Comparison of ENCODE assay signal across 19 cellular contexts in genomic region chr5:1041225-1042186, GRCh38. TPM values are rescaled to one million over a fixed set of nuclear protein-coding genes. Genes with fewer than 3 reads are reported as not detected.
DNase-seq lines count a peak whose midpoint lies in the region; ATAC-seq, FAIRE-seq and TF ChIP-seq lines count a peak whose summit lies in the region.
"Had no signal": no experiment of that assay in that cellular context is flagged by ENCODE, and none has a peak within 500 bp of the region (broad histone marks: within the 10 kb centered on the region; RNA-seq: fewer than 3 reads in every experiment).

No MANE protein-coding gene starts in this region.

- H2BK120ac ChIP-seq in trophoblast cell (ENCODE audit: insufficient read depth, low read length, poor library complexity) = no peak overlapping the region

- CTCF ChIA-PET in HEK293 (lab: Yijun Ruan, JAX) = no interaction called here

- no peak overlapping the region for H3K18ac ChIP-seq in trophoblast cell (ENCODE audit: low read length)

- H3K4me3 ChIP-seq in HEK293 (ENCODE audit: low read depth, low read length) = no peak overlapping the region
- no peak overlapping the region for H3K4me3 ChIP-seq in bronchial epithelial cell (ENCODE audit: low read depth, low read length)
- no peak overlapping the region for H3K4me3 ChIP-seq in trophoblast cell (ENCODE audit: low read depth, low read length)
- no peak overlapping the region for H3K4me3 ChIP-seq in gastroesophageal sphincter
- no peak overlapping the region for H3K4me3 ChIP-seq in body of pancreas
- H3K4me3 ChIP-seq: HAP-1, Peyer's patch, psoas muscle, vagina had no signal

- peaks cover 14% of the 10 kb centered on the region for H3K4me1 Mint-ChIP-seq in activated CD4-positive, alpha-beta T cell treated with anti-CD3 and anti-CD28 coated beads, Interleukin-2, amount 10 ng/mL, durations not matched to agents 24 days and 14 days

- no peak overlapping the region for H3K4me2 ChIP-seq in trophoblast cell (ENCODE audit: low read length)

- H3K9me3 ChIP-seq in HEK293 (ENCODE audit: control insufficient read depth, insufficient read depth, low read depth, low read length) = no peaks in the 10 kb centered on the region
- H3K9me3 ChIP-seq in trophoblast cell (ENCODE audit: insufficient read depth, low read depth, low read length) = peaks cover 52% of the 10 kb centered on the region
- no peaks in the 10 kb centered on the region for H3K9me3 ChIP-seq in gastroesophageal sphincter
- H3K9me3 ChIP-seq in body of pancreas = no peaks in the 10 kb centered on the region
- H3K9me3 ChIP-seq: HAP-1, Peyer's patch, psoas muscle, vagina had no signal

- H3K27me3 Mint-ChIP-seq in activated CD4-positive, alpha-beta T cell treated with anti-CD3 and anti-CD28 coated beads, Interleukin-2, amount 10 ng/mL, durations not matched to agents 24 days and 14 days = no peaks in the 10 kb centered on the region

- TF ChIP-seq POLR2A in gastroesophageal sphincter (IDR thresholded peaks at IDR 0.05) = no peak
- TF ChIP-seq POLR2A in body of pancreas (IDR thresholded peaks at IDR 0.05) = no peak

- no peaks in the 10 kb centered on the region for H3K4me1 ChIP-seq in HEK293 (ENCODE audit: control insufficient read depth, insufficient read depth, low read length)
- no peaks in the 10 kb centered on the region for H3K4me1 ChIP-seq in trophoblast cell (ENCODE audit: control insufficient read depth in 1 of 2, insufficient read depth in 2 of 2, low read length in 2 of 2)
- H3K4me1 ChIP-seq in gastroesophageal sphincter = no peaks in the 10 kb centered on the region
- H3K4me1 ChIP-seq in body of pancreas = no peaks in the 10 kb centered on the region
- H3K4me1 ChIP-seq: HAP-1, Peyer's patch, psoas muscle, vagina had no signal

- intact Hi-C loops in activated CD4-positive, alpha-beta T cell treated with anti-CD3 and anti-CD28 coated beads, Interleukin-2, amount 10 ng/mL, durations not matched to agents 24 days and 14 days (cut with micrococcal nuclease) = no loop called here
- intact Hi-C loops in body of pancreas (cut with DNase I) = no loop called here

- H3K27ac Mint-ChIP-seq in activated CD4-positive, alpha-beta T cell treated with anti-CD3 and anti-CD28 coated beads, Interleukin-2, amount 10 ng/mL, durations not matched to agents 24 days and 14 days = peak overlapping the region; percentile 7

- H2AK5ac ChIP-seq in trophoblast cell (ENCODE audit: low read length) = no peak overlapping the region

- H3K27ac ChIP-seq in HEK293 (ENCODE audit: extremely low read depth, low read depth, low read length) = no peak overlapping the region
- no peak overlapping the region for H3K27ac ChIP-seq in trophoblast cell (ENCODE audit: low read depth, low read length)
- H3K27ac ChIP-seq in gastroesophageal sphincter = no peak overlapping the region
- H3K27ac ChIP-seq in body of pancreas = no peak overlapping the region
- H3K27ac ChIP-seq: Peyer's patch, psoas muscle, vagina had no signal

- ATAC-seq in gastroesophageal sphincter (no peak), body of pancreas (no peak)
- ATAC-seq: psoas muscle had no signal

- DNase-seq in activated CD4-positive, alpha-beta T cell treated with anti-CD3 and anti-CD28 coated beads, Interleukin-2, amount 10 ng/mL, durations not matched to agents 24 days and 14 days = no peak
- DNase-seq in activated CD4-positive, alpha-beta T cell treated with anti-CD3 and anti-CD28 coated beads for 1 hour = no peak
- peak; percentile 26 for DNase-seq in bronchial epithelial cell (ENCODE audit: low read depth)
- no peak for DNase-seq in trophoblast cell
- no peak for DNase-seq in central memory CD4-positive, alpha-beta T cell
- DNase-seq in body of pancreas = no peak
- DNase-seq: activated effector memory CD4-positive, alpha-beta T cell treated with anti-CD3 and anti-CD28 coated beads, Interleukin-2, amount 50 U/mL, for 16 hours; EL; NCI-H1105 treated with DMSO at 0.1 percent for 48 hours; NCI-H446 treated with DMSO at 0.1 percent for 48 hours; Peyer's patch; stimulated activated CD4-positive, alpha-beta T cell treated with anti-CD3 and anti-CD28 coated beads, Interleukin-4, amount 100 ng/mL, for 4 hours had no signal

- H4K91ac ChIP-seq in trophoblast cell (ENCODE audit: low read depth, low read length) = no peak overlapping the region

- 100% methylated on average over 14 of the region's 16 CpGs for WGBS in trophoblast cell (ENCODE audit: extremely low coverage, insufficient coverage, insufficient read length)
- 82 to 83% methylated on average over 15 to 16 of the region's 16 CpGs for WGBS in gastroesophageal sphincter (ENCODE audit: low coverage in 1 of 2), 2 donors
- 69 to 70% methylated on average over 16 of the region's 16 CpGs for WGBS in body of pancreas, 2 donors

- H3K27me3 ChIP-seq in bronchial epithelial cell (ENCODE audit: control insufficient read depth, insufficient read depth, low read length) (no peaks in the 10 kb centered on the region), trophoblast cell (ENCODE audit: insufficient read depth, low read length) (no peaks in the 10 kb centered on the region), gastroesophageal sphincter (no peaks in the 10 kb centered on the region), body of pancreas (no peaks in the 10 kb centered on the region)
- H3K27me3 ChIP-seq: Peyer's patch, vagina had no signal

- no peak overlapping the region for H3K4ac ChIP-seq in trophoblast cell (ENCODE audit: low read depth, low read length)

- no peaks in the 10 kb centered on the region for H3K79me1 ChIP-seq in trophoblast cell (ENCODE audit: low read length)

- no peak overlapping the region for H3K9ac ChIP-seq in trophoblast cell (ENCODE audit: low read length)

- POLR2A ChIA-PET in HEK293 (lab: Yijun Ruan, JAX) = no interaction called here

- no peak for FAIRE-seq in bronchial epithelial cell (lab: Jason Lieb, UNC)
- FAIRE-seq: A204.1 had no signal

- no peak overlapping the region for H2BK5ac ChIP-seq in trophoblast cell (ENCODE audit: low read depth, low read length, poor library complexity)

- no peak overlapping the region for H3K4me3 Mint-ChIP-seq in activated CD4-positive, alpha-beta T cell treated with anti-CD3 and anti-CD28 coated beads, Interleukin-2, amount 10 ng/mL, durations not matched to agents 24 days and 14 days

- TF ChIP-seq EP300 in gastroesophageal sphincter (IDR thresholded peaks at IDR 0.05) = no peak

- H3K23ac ChIP-seq in trophoblast cell (ENCODE audit: low read length) = peak overlapping the region; percentile 66

- H3K36me3 ChIP-seq in HEK293 (ENCODE audit: control insufficient read depth in 2 of 2, insufficient read depth in 1 of 2, low read length in 2 of 2) (peaks cover 0 to 9% of the 10 kb centered on the region in 2 experiments; a peak in 1 of 3 replicates), bronchial epithelial cell (ENCODE audit: control insufficient read depth, insufficient read depth, low read length) (no peaks in the 10 kb centered on the region), trophoblast cell (ENCODE audit: control insufficient read depth in 1 of 2, insufficient read depth in 2 of 2, low read length in 2 of 2) (no peaks in the 10 kb centered on the region), gastroesophageal sphincter (no peaks in the 10 kb centered on the region), body of pancreas (replicated peaks in 1 of 2; ENCODE audit: insufficient read depth in 1 of 2, low read depth in 2 of 2) (no peaks in the 10 kb centered on the region)
- H3K36me3 ChIP-seq: HAP-1, Peyer's patch, vagina had no signal

- TF ChIP-seq CTCF in HEK293 (tag by site-specific recombination; IDR thresholded peaks at IDR 0.05) (no peak), bronchial epithelial cell (IDR thresholded peaks at IDR 0.05; ENCODE audit: insufficient read depth, low read length, severe bottlenecking) (no peak), gastroesophageal sphincter (IDR thresholded peaks at IDR 0.05) (no peak), body of pancreas (IDR thresholded peaks at IDR 0.05) (no peak)

- no peaks in the 10 kb centered on the region for H3K79me2 ChIP-seq in trophoblast cell (ENCODE audit: control insufficient read depth, insufficient read depth, low read length, poor library complexity)

- H4K8ac ChIP-seq in trophoblast cell (ENCODE audit: low read depth, low read length) = no peak overlapping the region

- no peak overlapping the region for H3K14ac ChIP-seq in trophoblast cell (ENCODE audit: low read length)

- H3K9me3 Mint-ChIP-seq in activated CD4-positive, alpha-beta T cell treated with anti-CD3 and anti-CD28 coated beads, Interleukin-2, amount 10 ng/mL, durations not matched to agents 24 days and 14 days = peaks cover 58% of the 10 kb centered on the region

- peaks cover 55% of the 10 kb centered on the region for H3K36me3 Mint-ChIP-seq in activated CD4-positive, alpha-beta T cell treated with anti-CD3 and anti-CD28 coated beads, Interleukin-2, amount 10 ng/mL, durations not matched to agents 24 days and 14 days (ENCODE audit: low read depth)

- H4K12ac ChIP-seq in trophoblast cell (ENCODE audit: low read depth, low read length) = no peak overlapping the region

- H2BK12ac ChIP-seq in trophoblast cell (ENCODE audit: low read length) = no peak overlapping the region

- no peak overlapping the region for H2AFZ ChIP-seq in trophoblast cell (ENCODE audit: insufficient read depth, low read length, poor library complexity)

TF ChIP-seq in HEK293, 187 proteins besides CTCF, POLR2A, EP300 and RAD21 (continues in another document):
- 0 out of 2 replicates have a peak, but pooled peaks have one; percentile 29 for TF ChIP-seq ZNF26 (tag by site-specific recombination; IDR thresholded peaks at IDR 0.05)
- TF ChIP-seq ZNF366 (tag by site-specific recombination; conservative IDR thresholded peaks at IDR 0.05) = peak; percentile 81
- TF ChIP-seq ZFHX2 (tag by site-specific recombination; conservative IDR thresholded peaks at IDR 0.05) = peak; percentile 97
- no peak for TF ChIP-seq ZNF391 (tag by site-specific recombination; IDR thresholded peaks at IDR 0.05; ENCODE audit: borderline replicate concordance, low read depth)
- TF ChIP-seq KLF8 (tag by site-specific recombination; IDR thresholded peaks at IDR 0.05) = peak; percentile 19; the same call in 1 of the 2 replicates

RNA-seq across cellular contexts. Expression of gene NKD2, which starts 32.9 kb away (rescaled TPM):
- 3.3 and 4.0 TPM in 2 replicates for total RNA-seq in activated CD4-positive, alpha-beta T cell treated with anti-CD3 and anti-CD28 coated beads, Interleukin-2, amount 10 ng/mL, durations not matched to agents 24 days and 14 days
- total RNA-seq in bronchial epithelial cell (0.26 and 0.51 TPM in 2 replicates), gastroesophageal sphincter (1 to 10 TPM; 1.8 to 6.1 (median 1.9) TPM), body of pancreas (10 to 100 TPM in 1 of 2 donors, 1 to 10 TPM in 1; 4.2 to 12.2 TPM)
- 6.0 and 6.6 TPM in 2 replicates for polyA plus RNA-seq in trophoblast cell (2013)
- polyA plus RNA-seq: BJ had no signal
